ENCODE assay signal across 9 cellular contexts in the genomic region with DNA sequence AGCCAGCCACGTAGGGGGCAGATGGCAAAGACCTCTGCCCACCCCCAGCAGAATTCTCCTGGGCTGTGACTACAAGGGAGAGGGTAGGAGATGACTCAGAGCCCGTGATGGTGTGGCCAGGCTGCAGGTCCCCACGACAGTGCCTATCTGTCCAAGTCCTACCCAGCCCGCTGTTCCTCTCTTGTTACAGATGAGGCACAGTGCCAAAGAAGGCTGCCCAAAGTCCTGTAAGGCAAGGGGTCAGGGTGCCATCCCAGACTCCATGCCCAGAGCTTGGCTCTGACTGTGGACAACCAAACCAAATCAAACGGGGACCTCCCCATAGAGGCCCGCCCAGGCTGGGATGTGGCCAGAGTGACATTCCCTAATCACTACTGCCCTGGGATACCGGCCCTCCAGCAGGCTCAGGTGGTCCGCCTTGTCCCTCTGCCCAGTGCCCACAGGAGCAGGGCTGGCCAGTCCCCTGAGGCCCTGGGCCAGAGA. TPM values are rescaled to one million over a fixed set of nuclear protein-coding genes. Genes with fewer than 3 reads are reported as not detected.
DNase-seq lines count a peak whose midpoint lies in the region; ATAC-seq and TF ChIP-seq lines count a peak whose summit lies in the region.
"Had no signal": no experiment of that assay in that cellular context is flagged by ENCODE, and none has a peak within 500 bp of the region (broad histone marks: within the 10 kb centered on the region; RNA-seq: fewer than 3 reads in every experiment).

No MANE protein-coding gene starts in this region.

- POLR2A ChIA-PET in activated CD8-positive, alpha-beta T cell treated with anti-CD3 and anti-CD28 coated beads for 36 hours (lab: Charles Lee) = interaction anchor here (1.3 kb wide), 1 partner anchor 16 kb away, joined by 3 read pairs; no protein-coding TSS in a partner anchor
- POLR2A ChIA-PET in activated CD8-positive, alpha-beta T cell treated with anti-CD3 and anti-CD28 coated beads, Interleukin-2, amount 10 ng/mL, durations not matched to agents 7 days and 5 days (lab: Charles Lee) = no interaction called here

- H3K27me3 Mint-ChIP-seq in activated CD8-positive, alpha-beta T cell treated with anti-CD3 and anti-CD28 coated beads for 36 hours = peaks cover 41% of the 10 kb centered on the region
- H3K27me3 Mint-ChIP-seq in activated CD8-positive, alpha-beta T cell treated with anti-CD3 and anti-CD28 coated beads, Interleukin-2, amount 10 ng/mL, durations not matched to agents 7 days and 5 days (ENCODE audit: low read depth) = peaks cover 51% of the 10 kb centered on the region

- H3K4me3 Mint-ChIP-seq in activated CD8-positive, alpha-beta T cell treated with anti-CD3 and anti-CD28 coated beads for 36 hours = peak overlapping the region; percentile 47
- no peak overlapping the region for H3K4me3 Mint-ChIP-seq in activated CD8-positive, alpha-beta T cell treated with anti-CD3 and anti-CD28 coated beads, Interleukin-2, amount 10 ng/mL, durations not matched to agents 7 days and 5 days

- H3K36me3 Mint-ChIP-seq in activated CD8-positive, alpha-beta T cell treated with anti-CD3 and anti-CD28 coated beads for 36 hours (ENCODE audit: low read depth) = no peaks in the 10 kb centered on the region
- H3K36me3 Mint-ChIP-seq in activated CD8-positive, alpha-beta T cell treated with anti-CD3 and anti-CD28 coated beads, Interleukin-2, amount 10 ng/mL, durations not matched to agents 7 days and 5 days (ENCODE audit: low read depth) = no peaks in the 10 kb centered on the region

- no peak for ATAC-seq in activated CD8-positive, alpha-beta T cell treated with anti-CD3 and anti-CD28 coated beads for 36 hours
- no peak for ATAC-seq in activated CD8-positive, alpha-beta T cell treated with anti-CD3 and anti-CD28 coated beads, Interleukin-2, amount 10 ng/mL, durations not matched to agents 7 days and 5 days
- ATAC-seq in lung (ENCODE audit: insufficient read depth, low FRiP score) (no peak), upper lobe of left lung (ENCODE audit: low FRiP score in 2 of 2) (peak in 1 of 2 donors; percentile 11), HG03571 (IDR thresholded peaks at IDR 0.05; ENCODE audit: unreplicated experiment) (no peak), GM18520 (IDR thresholded peaks at IDR 0.05; ENCODE audit: unreplicated experiment) (no peak)

- H3K4me1 Mint-ChIP-seq in activated CD8-positive, alpha-beta T cell treated with anti-CD3 and anti-CD28 coated beads for 36 hours (ENCODE audit: low read depth) = peaks cover 7% of the 10 kb centered on the region
- H3K4me1 Mint-ChIP-seq in activated CD8-positive, alpha-beta T cell treated with anti-CD3 and anti-CD28 coated beads, Interleukin-2, amount 10 ng/mL, durations not matched to agents 7 days and 5 days (ENCODE audit: low read depth) = peaks cover 3% of the 10 kb centered on the region

- TF ChIP-seq CTCF in activated CD8-positive, alpha-beta T cell treated with anti-CD3 and anti-CD28 coated beads for 36 hours (IDR thresholded peaks at IDR 0.05) = no peak
- TF ChIP-seq CTCF in cardiac fibroblast (IDR thresholded peaks at IDR 0.05; ENCODE audit: low read depth, low read length) (no peak), lung (IDR thresholded peaks at IDR 0.05; ENCODE audit: control extremely low read depth, extremely low read depth) (no peak), upper lobe of left lung (IDR thresholded peaks at IDR 0.05) (no peak)

- no peak for TF ChIP-seq POLR2A in upper lobe of left lung (IDR thresholded peaks at IDR 0.05)

- H3K9me3 Mint-ChIP-seq in activated CD8-positive, alpha-beta T cell treated with anti-CD3 and anti-CD28 coated beads for 36 hours = no peaks in the 10 kb centered on the region
- no peaks in the 10 kb centered on the region for H3K9me3 Mint-ChIP-seq in activated CD8-positive, alpha-beta T cell treated with anti-CD3 and anti-CD28 coated beads, Interleukin-2, amount 10 ng/mL, durations not matched to agents 7 days and 5 days (ENCODE audit: insufficient read depth)

- CTCF ChIA-PET in activated CD8-positive, alpha-beta T cell treated with anti-CD3 and anti-CD28 coated beads for 36 hours (lab: Charles Lee) = no interaction called here
- CTCF ChIA-PET in activated CD8-positive, alpha-beta T cell treated with anti-CD3 and anti-CD28 coated beads, Interleukin-2, amount 10 ng/mL, durations not matched to agents 7 days and 5 days (lab: Charles Lee) = no interaction called here

- H3K4me3 ChIP-seq in cardiac fibroblast (replicated peaks in 1 of 2; ENCODE audit: low read depth in 2 of 2, low read length in 2 of 2) (peak overlapping the region; percentile 96 to 98), lung (peak overlapping the region; percentile 18), upper lobe of left lung (peak overlapping the region; percentile 84 to 96 (median 95))

- H3K27ac ChIP-seq in lung (ENCODE audit: low read depth in 1 of 2, low read length in 1 of 2) (peak overlapping the region; percentile 95 to 97), upper lobe of left lung (peak overlapping the region; percentile 92 to 97 (median 94))

- H3K4me1 ChIP-seq in lung (ENCODE audit: control insufficient read depth in 2 of 2, insufficient read depth in 2 of 2, low read length in 2 of 2) = peaks cover 21 to 41% of the 10 kb centered on the region in 2 donors
- H3K4me1 ChIP-seq in upper lobe of left lung = peaks cover 47 to 72% (median 53%) of the 10 kb centered on the region in 4 donors

- no peak for TF ChIP-seq EP300 in upper lobe of left lung (IDR thresholded peaks at IDR 0.05)

- no peaks in the 10 kb centered on the region for H3K9me3 ChIP-seq in lung (ENCODE audit: control insufficient read depth in 2 of 2, insufficient read depth in 1 of 2, low read length in 1 of 2)
- H3K9me3 ChIP-seq in upper lobe of left lung = no peaks in the 10 kb centered on the region

- intact Hi-C loops in activated CD8-positive, alpha-beta T cell treated with anti-CD3 and anti-CD28 coated beads for 36 hours (cut with micrococcal nuclease) = no loop called here

- no peak for DNase-seq in activated CD8-positive, alpha-beta T cell treated with anti-CD3 and anti-CD28 coated beads for 36 hours
- no peak for DNase-seq in activated CD8-positive, alpha-beta T cell treated with anti-CD3 and anti-CD28 coated beads, Interleukin-2, amount 10 ng/mL, durations not matched to agents 7 days and 5 days
- peak in 1 of 2 donors; percentile 33 for DNase-seq in cardiac fibroblast (ENCODE audit: low read depth in 2 of 2)
- DNase-seq in lung (ENCODE audit: low spot score) = no peak
- peak in 1 of 2 donors; percentile 23 for DNase-seq in upper lobe of left lung
- no peak for DNase-seq in NCI-H748 (lab: John Stamatoyannopoulos, UW; ENCODE audit: unreplicated experiment)
- DNase-seq: NCI-H2171 had no signal

- 49 to 65% methylated on average over 8 of the region's 8 CpGs for WGBS in lung, 2 donors
- 33 to 37% methylated on average over 1 to 8 of the region's 8 CpGs for WGBS in upper lobe of left lung, 2 donors

- peaks cover 0 to 3% of the 10 kb centered on the region in 2 donors for H3K36me3 ChIP-seq in lung (ENCODE audit: control insufficient read depth in 2 of 2, insufficient read depth in 2 of 2, low read length in 2 of 2)
- H3K36me3 ChIP-seq in upper lobe of left lung = peaks cover 0 to 6% (median 0%) of the 10 kb centered on the region in 4 donors

- no peak overlapping the region for H3K27ac Mint-ChIP-seq in activated CD8-positive, alpha-beta T cell treated with anti-CD3 and anti-CD28 coated beads for 36 hours
- no peak overlapping the region for H3K27ac Mint-ChIP-seq in activated CD8-positive, alpha-beta T cell treated with anti-CD3 and anti-CD28 coated beads, Interleukin-2, amount 10 ng/mL, durations not matched to agents 7 days and 5 days

- H3K27me3 ChIP-seq in lung (ENCODE audit: control insufficient read depth, insufficient read depth) (no peaks in the 10 kb centered on the region), upper lobe of left lung (peaks cover 0 to 14% (median 3%) of the 10 kb centered on the region in 4 donors)

RNA-seq across cellular contexts. Expression of gene BCAR1, which starts 12.6 kb away (rescaled TPM):
- total RNA-seq in activated CD8-positive, alpha-beta T cell treated with anti-CD3 and anti-CD28 coated beads for 36 hours = under 1 TPM; 0.34 to 0.87 TPM
- total RNA-seq in activated CD8-positive, alpha-beta T cell treated with anti-CD3 and anti-CD28 coated beads, Interleukin-2, amount 10 ng/mL, durations not matched to agents 7 days and 5 days = under 1 TPM in 1 of 2 experiments, not detected in 1; 0.08 TPM
- total RNA-seq in lung = 10 to 100 TPM; 51.3 to 70.7 TPM
- polyA plus RNA-seq in lung = 10 to 100 TPM; 37.5 to 48.6 TPM
- 10 to 100 TPM; 32.9 to 87.2 (median 61.7) TPM for total RNA-seq in upper lobe of left lung

RNA-seq across cellular contexts. Expression of gene CTRB1, which starts 45.2 kb away (rescaled TPM):
- total RNA-seq in activated CD8-positive, alpha-beta T cell treated with anti-CD3 and anti-CD28 coated beads for 36 hours = not detected
- not detected for total RNA-seq in activated CD8-positive, alpha-beta T cell treated with anti-CD3 and anti-CD28 coated beads, Interleukin-2, amount 10 ng/mL, durations not matched to agents 7 days and 5 days
- total RNA-seq in lung (1 to 10 TPM in 1 of 2 donors, not detected in 1; 6.5 TPM), upper lobe of left lung (10 to 100 TPM in 1 of 6 donors, 1 to 10 TPM in 1, not detected in 4; 5.1 to 11.3 TPM)
- polyA plus RNA-seq in lung = under 1 TPM; 0.33 to 0.97 TPM

RNA-seq across cellular contexts. Expression of gene CTRB2, which starts 57.0 kb away (rescaled TPM):
- total RNA-seq in activated CD8-positive, alpha-beta T cell treated with anti-CD3 and anti-CD28 coated beads for 36 hours = not detected
- total RNA-seq in activated CD8-positive, alpha-beta T cell treated with anti-CD3 and anti-CD28 coated beads, Interleukin-2, amount 10 ng/mL, durations not matched to agents 7 days and 5 days = not detected
- total RNA-seq in lung (10 to 100 TPM in 1 of 2 donors, not detected in 1; 14.6 TPM), upper lobe of left lung (10 to 100 TPM in 1 of 6 donors, 1 to 10 TPM in 1, not detected in 4; 9.8 to 15.9 TPM)
- 1 to 10 TPM in 1 of 2 donors, under 1 TPM in 1; 0.65 to 1.3 TPM for polyA plus RNA-seq in lung

Comparison
In these comparisons a context has a peak if more than half of its experiments do, and no peak if none do; other contexts are left out.
1. H3K4me3 ChIP-seq: peak in every context shown above with its lines; median percentile 97 in cardiac fibroblast; 95 in upper lobe of left lung; 18 in lung.
2. RNA of gene BCAR1, which starts 12.6 kb away (total RNA-seq): 51.3 to 70.7 TPM in lung and 32.9 to 87.2 TPM in upper lobe of left lung; 0.34 to 0.87 TPM in activated CD8-positive, alpha-beta T cell treated with anti-CD3 and anti-CD28 coated beads for 36 hours and 0.08 TPM in activated CD8-positive, alpha-beta T cell treated with anti-CD3 and anti-CD28 coated beads, Interleukin-2, amount 10 ng/mL, durations not matched to agents 7 days and 5 days; every median in the first group is over 10 times any median in the second.